Comparison of ENCODE assay signal across 8 cellular contexts in the genomic region with DNA sequence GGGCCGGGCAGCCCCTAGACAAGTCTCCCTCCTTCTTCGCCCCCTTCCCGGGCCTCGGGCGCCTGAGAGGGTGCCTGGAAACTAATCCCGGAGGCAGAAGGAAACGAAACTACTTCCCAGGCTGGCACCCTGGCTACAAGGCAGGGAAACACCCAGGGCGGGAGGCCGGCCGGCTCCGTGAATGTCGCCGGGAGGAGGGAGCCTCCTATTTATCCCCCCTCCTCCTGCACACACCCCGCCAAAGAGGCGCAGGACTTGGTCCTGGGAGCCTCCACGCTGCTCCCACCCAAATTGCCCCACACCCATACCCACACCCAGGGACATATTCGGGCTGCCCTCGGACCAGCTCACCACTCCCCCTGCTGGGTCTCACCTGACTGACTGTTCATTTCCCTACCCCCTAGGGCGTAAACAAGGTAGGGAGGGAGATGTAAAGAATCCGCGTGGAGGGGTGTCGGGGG. TPM values are rescaled to one million over a fixed set of nuclear protein-coding genes. Genes with fewer than 3 reads are reported as not detected.
A peak's percentile ranks its signal among the peaks of the same experiment; 100 is the strongest.
DNase-seq lines count a peak whose midpoint lies in the region; ATAC-seq and TF ChIP-seq lines count a peak whose summit lies in the region.

A gene with protein sequence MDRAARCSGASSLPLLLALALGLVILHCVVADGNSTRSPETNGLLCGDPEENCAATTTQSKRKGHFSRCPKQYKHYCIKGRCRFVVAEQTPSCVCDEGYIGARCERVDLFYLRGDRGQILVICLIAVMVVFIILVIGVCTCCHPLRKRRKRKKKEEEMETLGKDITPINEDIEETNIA (minus strand): TSS at position 183 of the 461 bp plus-strand sequence. CDS start 198 bp downstream, outside the sequence.

- H3K27me3 Mint-ChIP-seq in activated CD8-positive, alpha-beta T cell treated with anti-CD3 and anti-CD28 coated beads for 36 hours = peaks cover 31% of the 10 kb centered on the region

- H3K9me3 Mint-ChIP-seq in activated CD8-positive, alpha-beta T cell treated with anti-CD3 and anti-CD28 coated beads for 36 hours = no peaks in the 10 kb centered on the region

- TF ChIP-seq CTCF in KMS-11 (conservative IDR thresholded peaks at IDR 0.05; ENCODE audit: low read depth, low read length) = peak; percentile 64
- TF ChIP-seq CTCF in activated CD8-positive, alpha-beta T cell treated with anti-CD3 and anti-CD28 coated beads for 36 hours (IDR thresholded peaks at IDR 0.05) = no peak
- TF ChIP-seq CTCF in left ventricle myocardium inferior (IDR thresholded peaks at IDR 0.05; ENCODE audit: borderline replicate concordance) = peak; percentile 38
- TF ChIP-seq CTCF in GM20000 (IDR thresholded peaks at IDR 0.05; ENCODE audit: extremely low read depth, missing control alignments) = no peak

- no peaks in the 10 kb centered on the region for H3K36me3 ChIP-seq in KMS-11 (ENCODE audit: insufficient read depth)
- no peaks in the 10 kb centered on the region for H3K36me3 ChIP-seq in left ventricle myocardium inferior

- DNase-seq in EH (ENCODE audit: low read depth) (peak; percentile 2), left ventricle myocardium inferior (no peak), renal cortical epithelial cell (ENCODE audit: low read depth) (peak; percentile 44), GM20000 (ENCODE audit: low spot score) (no peak), NCI-H1092 (lab: John Stamatoyannopoulos, UW) (no peak)
- peak; percentile 11 for DNase-seq in activated CD8-positive, alpha-beta T cell treated with anti-CD3 and anti-CD28 coated beads for 36 hours

- intact Hi-C loops in activated CD8-positive, alpha-beta T cell treated with anti-CD3 and anti-CD28 coated beads for 36 hours (cut with micrococcal nuclease) = no loop called here
- intact Hi-C loops in left ventricle myocardium inferior (cut with micrococcal nuclease) = no loop called here

- H3K9me3 ChIP-seq in left ventricle myocardium inferior (replicated peaks) = no peaks in the 10 kb centered on the region

- peaks cover 19% of the 10 kb centered on the region for H3K4me1 ChIP-seq in KMS-11 (ENCODE audit: low read depth, poor library complexity, severe bottlenecking)
- H3K4me1 ChIP-seq in left ventricle myocardium inferior = peaks cover 12% of the 10 kb centered on the region

- no peaks in the 10 kb centered on the region for H3K4me1 Mint-ChIP-seq in activated CD8-positive, alpha-beta T cell treated with anti-CD3 and anti-CD28 coated beads for 36 hours (ENCODE audit: low read depth)

- POLR2A ChIA-PET in activated CD8-positive, alpha-beta T cell treated with anti-CD3 and anti-CD28 coated beads for 36 hours (lab: Charles Lee) = no interaction called here

- no peak for ATAC-seq in activated CD8-positive, alpha-beta T cell treated with anti-CD3 and anti-CD28 coated beads for 36 hours
- no peak for ATAC-seq in HG03354 (IDR thresholded peaks at IDR 0.05; ENCODE audit: poor library complexity, severe bottlenecking, unreplicated experiment)

- no peaks in the 10 kb centered on the region for H3K79me2 ChIP-seq in KMS-11 (ENCODE audit: insufficient read depth, low read depth)

- CTCF ChIA-PET in activated CD8-positive, alpha-beta T cell treated with anti-CD3 and anti-CD28 coated beads for 36 hours (lab: Charles Lee) = no interaction called here

- H3K36me3 Mint-ChIP-seq in activated CD8-positive, alpha-beta T cell treated with anti-CD3 and anti-CD28 coated beads for 36 hours (ENCODE audit: low read depth) = no peaks in the 10 kb centered on the region

- peak within 1 kb of the TSS; percentile 87 for H3K4me2 ChIP-seq in KMS-11

- H3K4me3 ChIP-seq in KMS-11 (IDR thresholded peaks at IDR 0.05; ENCODE audit: insufficient read depth, low read depth, low read length) = peak within 1 kb of the TSS; percentile 96
- peak within 1 kb of the TSS; percentile 69 for H3K4me3 ChIP-seq in left ventricle myocardium inferior

- peak within 1 kb of the TSS; percentile 82 for H3K27ac ChIP-seq in KMS-11
- H3K27ac ChIP-seq in left ventricle myocardium inferior (replicated peaks) = no peak within 1 kb of the TSS

- no peak within 1 kb of the TSS for H3K27ac Mint-ChIP-seq in activated CD8-positive, alpha-beta T cell treated with anti-CD3 and anti-CD28 coated beads for 36 hours

- H3K9ac ChIP-seq in KMS-11 = peak within 1 kb of the TSS; percentile 95

- peak within 1 kb of the TSS; percentile 99 for H2AFZ ChIP-seq in KMS-11 (ENCODE audit: low read depth)

- H4K20me1 ChIP-seq in KMS-11 (ENCODE audit: insufficient read depth) = no peaks in the 10 kb centered on the region

- H3K27me3 ChIP-seq in KMS-11 (ENCODE audit: insufficient read depth, low read depth) = no peaks in the 10 kb centered on the region
- peaks cover 58% of the 10 kb centered on the region for H3K27me3 ChIP-seq in left ventricle myocardium inferior (ENCODE audit: low read depth)

- no peak within 1 kb of the TSS for H3K4me3 Mint-ChIP-seq in activated CD8-positive, alpha-beta T cell treated with anti-CD3 and anti-CD28 coated beads for 36 hours

RNA-seq across cellular contexts. Expression of the gene that starts here (rescaled TPM):
- not detected for total RNA-seq in activated CD8-positive, alpha-beta T cell treated with anti-CD3 and anti-CD28 coated beads for 36 hours
- total RNA-seq in left ventricle myocardium inferior (0.25 TPM), renal cortical epithelial cell (8.9 and 15.3 TPM in 2 replicates)

Comparison
In these comparisons a context has a peak if more than half of its experiments do, and no peak if none do; other contexts are left out.
1. Peak in DNase-seq in activated CD8-positive, alpha-beta T cell treated with anti-CD3 and anti-CD28 coated beads for 36 hours; RNA of the gene not detected or under 1 TPM.
2. DNase-seq: peak in EH (single experiment) and renal cortical epithelial cell (single experiment); none in left ventricle myocardium inferior (single experiment), GM20000 (single experiment) and NCI-H1092 (single experiment).
3. CTCF ChIP-seq: peak in KMS-11 (single experiment) and left ventricle myocardium inferior (single experiment); none in activated CD8-positive, alpha-beta T cell treated with anti-CD3 and anti-CD28 coated beads for 36 hours (single experiment) and GM20000 (single experiment).